ENCODE assay signal across 1 cellular context in genomic region chr9:128552153-128552743, GRCh38.
TF ChIP-seq lines count a peak whose summit lies in the region.

Gene SPTAN1, plus strand, starts transcription at chr9:128552587. Its CDS starts 14,154 bp downstream, at chr9:128566741.

TF ChIP-seq in HepG2, 621 proteins besides CTCF, POLR2A, EP300 and RAD21 (continued from another document and continues in another):
- TF ChIP-seq SNAPC4 (CRISPR knock-in tag; IDR thresholded peaks at IDR 0.05): no peak
- no peak for TF ChIP-seq ZBTB43 (CRISPR knock-in tag; conservative IDR thresholded peaks at IDR 0.05)
- no peak for TF ChIP-seq TMF1 (CRISPR knock-in tag; IDR thresholded peaks at IDR 0.05; ENCODE audit: low read depth)
- peak; percentile 75; the same call in 1 of the 2 replicates for TF ChIP-seq SAFB2 (CRISPR knock-in tag; IDR thresholded peaks at IDR 0.05; ENCODE audit: borderline replicate concordance, low read depth)
- no peak for TF ChIP-seq ZNF343 (CRISPR knock-in tag; IDR thresholded peaks at IDR 0.05)
- no peak for TF ChIP-seq ZNF501 (CRISPR knock-in tag; IDR thresholded peaks at IDR 0.05)
- no peak for TF ChIP-seq TOPORS (CRISPR knock-in tag; IDR thresholded peaks at IDR 0.05)
- no peak for TF ChIP-seq ZNF598 (CRISPR knock-in tag; IDR thresholded peaks at IDR 0.05; ENCODE audit: borderline replicate concordance)
- TF ChIP-seq STAG1 (CRISPR knock-in tag; IDR thresholded peaks at IDR 0.05): no peak
- TF ChIP-seq TOE1 (CRISPR knock-in tag; IDR thresholded peaks at IDR 0.05): no peak
- no peak for TF ChIP-seq BCL3 (CRISPR knock-in tag; IDR thresholded peaks at IDR 0.05)
- TF ChIP-seq ZNF136 (CRISPR knock-in tag; IDR thresholded peaks at IDR 0.05; ENCODE audit: low read depth): no peak
- no peak for TF ChIP-seq ZFP91 (CRISPR knock-in tag; IDR thresholded peaks at IDR 0.05; ENCODE audit: borderline replicate concordance)
- no peak for TF ChIP-seq ZBTB38 (CRISPR knock-in tag; IDR thresholded peaks at IDR 0.05)
- TF ChIP-seq KDM5B (CRISPR knock-in tag; IDR thresholded peaks at IDR 0.05; ENCODE audit: borderline replicate concordance): 0 out of 2 replicates have a peak, but pooled peaks have one; percentile 38
- TF ChIP-seq ARID4A (CRISPR knock-in tag; IDR thresholded peaks at IDR 0.05; ENCODE audit: borderline replicate concordance): peak; percentile 83; the same call in 1 of the 2 replicates
- TF ChIP-seq ZNF331 (CRISPR knock-in tag; IDR thresholded peaks at IDR 0.05): no peak
- TF ChIP-seq ZNF180 (CRISPR knock-in tag; IDR thresholded peaks at IDR 0.05; ENCODE audit: borderline replicate concordance, low read depth): no peak
- no peak for TF ChIP-seq IKZF4 (CRISPR knock-in tag; IDR thresholded peaks at IDR 0.05; ENCODE audit: borderline replicate concordance, low read depth, not compliant biosample characterization)
- TF ChIP-seq ZNF256 (CRISPR knock-in tag; conservative IDR thresholded peaks at IDR 0.05): no peak
- TF ChIP-seq LBX2 (CRISPR knock-in tag; IDR thresholded peaks at IDR 0.05; ENCODE audit: borderline replicate concordance): no peak
- no peak for TF ChIP-seq IRF2 (CRISPR knock-in tag; IDR thresholded peaks at IDR 0.05)
- TF ChIP-seq ZBTB42 (CRISPR knock-in tag; IDR thresholded peaks at IDR 0.05): 0 out of 2 replicates have a peak, but pooled peaks have one; percentile 24
- no peak for TF ChIP-seq ZNF549 (CRISPR knock-in tag; IDR thresholded peaks at IDR 0.05)
- no peak for TF ChIP-seq ZNF281 (CRISPR knock-in tag; IDR thresholded peaks at IDR 0.05; ENCODE audit: borderline replicate concordance)
- no peak for TF ChIP-seq ATRX (CRISPR knock-in tag; IDR thresholded peaks at IDR 0.05; ENCODE audit: borderline replicate concordance)
- TF ChIP-seq KLF9 (CRISPR knock-in tag; IDR thresholded peaks at IDR 0.05; ENCODE audit: low read depth): peak; percentile 54; the same call in 1 of the 2 replicates
- no peak for TF ChIP-seq NCOA5 (CRISPR knock-in tag; IDR thresholded peaks at IDR 0.05)
- TF ChIP-seq TBX3 (IDR thresholded peaks at IDR 0.05; ENCODE audit: borderline replicate concordance): no peak
- no peak for TF ChIP-seq FOXM1 (CRISPR knock-in tag; IDR thresholded peaks at IDR 0.05)
- no peak for TF ChIP-seq ZNF232 (CRISPR knock-in tag; IDR thresholded peaks at IDR 0.05; ENCODE audit: borderline replicate concordance)
- no peak for TF ChIP-seq USF2 (IDR thresholded peaks at IDR 0.05; ENCODE audit: low read depth, low read length)
- TF ChIP-seq USF2 (CRISPR knock-in tag; IDR thresholded peaks at IDR 0.05; ENCODE audit: borderline replicate concordance): no peak
- TF ChIP-seq SP5 (CRISPR knock-in tag; IDR thresholded peaks at IDR 0.05; ENCODE audit: borderline replicate concordance, low read depth): peak; percentile 38; the same call in 1 of the 2 replicates
- no peak for TF ChIP-seq ZNF75D (CRISPR knock-in tag; IDR thresholded peaks at IDR 0.05; ENCODE audit: borderline replicate concordance)
- TF ChIP-seq PREB (CRISPR knock-in tag; IDR thresholded peaks at IDR 0.05): no peak
- no peak for TF ChIP-seq NFIB (CRISPR knock-in tag; IDR thresholded peaks at IDR 0.05; ENCODE audit: borderline replicate concordance)
- TF ChIP-seq ZNF780A (CRISPR knock-in tag; IDR thresholded peaks at IDR 0.05): no peak
- no peak; the same call in 1 of the 2 replicates for TF ChIP-seq ZNF12 (CRISPR knock-in tag; IDR thresholded peaks at IDR 0.05)
- TF ChIP-seq KMT2B (CRISPR knock-in tag; IDR thresholded peaks at IDR 0.05): 0 out of 2 replicates have a peak, but pooled peaks have one; percentile 27
- TF ChIP-seq ARNT (IDR thresholded peaks at IDR 0.05): no peak
- TF ChIP-seq ZKSCAN1 (IDR thresholded peaks at IDR 0.05; ENCODE audit: low read length): no peak
- TF ChIP-seq ZC3H13 (CRISPR knock-in tag; IDR thresholded peaks at IDR 0.05): no peak
- TF ChIP-seq KDM3A (CRISPR knock-in tag; IDR thresholded peaks at IDR 0.05; ENCODE audit: low read depth): no peak
- no peak for TF ChIP-seq ZNF839 (CRISPR knock-in tag; IDR thresholded peaks at IDR 0.05; ENCODE audit: borderline replicate concordance)
- no peak for TF ChIP-seq ZFP62 (CRISPR knock-in tag; IDR thresholded peaks at IDR 0.05)
